In genomic region chr13:71979616-71980015, GRCh38 we compare ENCODE assay signal across 11 cellular contexts.
DNase-seq lines count a peak whose midpoint lies in the region; ATAC-seq and TF ChIP-seq lines count a peak whose summit lies in the region.
"Had no signal": no experiment of that assay in that cellular context is flagged by ENCODE, and none has a peak within 500 bp of the region (broad histone marks: within the 10 kb centered on the region; RNA-seq: fewer than 3 reads in every experiment).

No MANE protein-coding gene starts in this region.

- DNase-seq in D341Med (ENCODE audit: low spot score) (peak; percentile 50), Panc1 (ENCODE audit: low read depth, low spot score) (no peak), iPS-NIHi7 (ENCODE audit: extremely low spot score) (peak; percentile 32), NCI-H446 treated with DMSO at 0.1 percent for 48 hours (lab: John Stamatoyannopoulos, UW) (no peak), HCEC 1CT (no peak), GM03348 (ENCODE audit: low spot score) (no peak)
- DNase-seq: activated CD4-positive, alpha-beta T cell treated with anti-CD3 and anti-CD28 coated beads for 4 hours; GF-D8; immature natural killer cell had no signal

- H3K36me3 ChIP-seq in Panc1 (ENCODE audit: control insufficient read depth, insufficient read depth, low read length): no peaks in the 10 kb centered on the region

- TF ChIP-seq CTCF in Panc1 (IDR thresholded peaks at IDR 0.05): 0 out of 2 replicates have a peak, but pooled peaks have one; percentile 5

- no peaks in the 10 kb centered on the region for H3K9me3 ChIP-seq in Panc1 (ENCODE audit: control insufficient read depth, insufficient read depth, low read depth, low read length)

- in situ Hi-C loops in Panc1 (cut with HindIII; ENCODE audit: low pct_unique_long_range_greater_than_20kb, low sequenced_read_pairs): no loop called here

- POLR2A ChIA-PET in Panc1 (lab: Charles Lee): no interaction called here

- H3K27ac ChIP-seq in Panc1 (ENCODE audit: low read length): no peak overlapping the region

- no peak overlapping the region for H3K4me3 ChIP-seq in Panc1 (ENCODE audit: low read depth in 2 of 2, low read length in 2 of 2)

- CTCF ChIA-PET in Panc1 (lab: Charles Lee): no interaction called here

- peak; percentile 58 for ATAC-seq in HG02642 (IDR thresholded peaks at IDR 0.05; ENCODE audit: poor library complexity, unreplicated experiment)
- no peak for ATAC-seq in Panc1
- ATAC-seq in HG03095 (IDR thresholded peaks at IDR 0.05; ENCODE audit: unreplicated experiment): no peak

- intact Hi-C loops in Panc1 (cut with micrococcal nuclease; ENCODE audit: unreplicated experiment): no loop called here

- no TSS peak for BruUV-seq in Panc1 (replicated peaks; lab: Mats Ljungman, UMichigan)

- no peaks in the 10 kb centered on the region for H3K4me1 ChIP-seq in Panc1 (ENCODE audit: control insufficient read depth, insufficient read depth, low read length)

- H3K27me3 ChIP-seq in Panc1 (ENCODE audit: control insufficient read depth, insufficient read depth, low read length): no peaks in the 10 kb centered on the region

Comparison
In these comparisons a context has a peak if more than half of its experiments do, and no peak if none do; other contexts are left out.
1. DNase-seq: peak in D341Med (single experiment) and iPS-NIHi7 (single experiment); none in Panc1 (single experiment), NCI-H446 treated with DMSO at 0.1 percent for 48 hours (single experiment), HCEC 1CT (single experiment) and GM03348 (single experiment).